15 cellular contexts compared by ENCODE assay signal in genomic region chr20:51420111-51420510, GRCh38.
DNase-seq lines count a peak whose midpoint lies in the region; ATAC-seq and TF ChIP-seq lines count a peak whose summit lies in the region.
"Had no signal": no experiment of that assay in that cellular context is flagged by ENCODE, and none has a peak within 500 bp of the region (broad histone marks: within the 10 kb centered on the region; RNA-seq: fewer than 3 reads in every experiment).

No MANE protein-coding gene starts in this region.

- peaks cover 78% of the 10 kb centered on the region for H3K4me1 Mint-ChIP-seq in stimulated activated naive CD8-positive, alpha-beta T cell treated with anti-CD3 and anti-CD28 coated beads, Interleukin-15, Interleukin-2, amounts not matched to agents 100 ng/mL and 50 ng/mL, for 24 hours (ENCODE audit: low read depth)
- H3K4me1 Mint-ChIP-seq in stimulated activated naive CD8-positive, alpha-beta T cell treated with anti-CD3 and anti-CD28 coated beads, Interleukin-15, amount 100 ng/mL, for 72 hours, result peaks cover 65% of the 10 kb centered on the region

- in situ Hi-C loops in SK-MEL-5 (cut with HindIII; ENCODE audit: low pct_unique_long_range_greater_than_20kb, low sequenced_read_pairs), result no loop called here

- H3K9me3 Mint-ChIP-seq in stimulated activated naive CD8-positive, alpha-beta T cell treated with anti-CD3 and anti-CD28 coated beads, Interleukin-15, Interleukin-2, amounts not matched to agents 100 ng/mL and 50 ng/mL, for 24 hours, result no peaks in the 10 kb centered on the region
- H3K9me3 Mint-ChIP-seq in stimulated activated naive CD8-positive, alpha-beta T cell treated with anti-CD3 and anti-CD28 coated beads, Interleukin-15, amount 100 ng/mL, for 72 hours, result no peaks in the 10 kb centered on the region
- H3K9me3 Mint-ChIP-seq: dendritic cell treated with granulocyte-macrophage colony-stimulating factor and Interleukin-4, amounts not matched to agents 40 ng/mL and 50 ng/mL, for 4 days; WTC11 had no signal

- H3K27ac Mint-ChIP-seq in stimulated activated naive CD8-positive, alpha-beta T cell treated with anti-CD3 and anti-CD28 coated beads, Interleukin-15, Interleukin-2, amounts not matched to agents 100 ng/mL and 50 ng/mL, for 24 hours, result peak overlapping the region; percentile 50
- H3K27ac Mint-ChIP-seq in stimulated activated naive CD8-positive, alpha-beta T cell treated with anti-CD3 and anti-CD28 coated beads, Interleukin-15, amount 100 ng/mL, for 72 hours, result no peak overlapping the region
- H3K27ac Mint-ChIP-seq: dendritic cell treated with granulocyte-macrophage colony-stimulating factor and Interleukin-4, amounts not matched to agents 40 ng/mL and 50 ng/mL, for 4 days; WTC11 had no signal

- no peak overlapping the region for H3K4me3 Mint-ChIP-seq in stimulated activated naive CD8-positive, alpha-beta T cell treated with anti-CD3 and anti-CD28 coated beads, Interleukin-15, Interleukin-2, amounts not matched to agents 100 ng/mL and 50 ng/mL, for 24 hours
- no peak overlapping the region for H3K4me3 Mint-ChIP-seq in stimulated activated naive CD8-positive, alpha-beta T cell treated with anti-CD3 and anti-CD28 coated beads, Interleukin-15, amount 100 ng/mL, for 72 hours
- H3K4me3 Mint-ChIP-seq: dendritic cell treated with granulocyte-macrophage colony-stimulating factor and Interleukin-4, amounts not matched to agents 40 ng/mL and 50 ng/mL, for 4 days; WTC11 had no signal

- H4K20me1 ChIP-seq in MM.1S (ENCODE audit: insufficient read depth, low read length), result no peaks in the 10 kb centered on the region

- H3K9me2 ChIP-seq in MM.1S (replicated peaks; ENCODE audit: insufficient read depth, low read length), result no peaks in the 10 kb centered on the region

- H2AFZ ChIP-seq in MM.1S (ENCODE audit: low read length), result no peak overlapping the region

- no peak overlapping the region for H3K4me3 ChIP-seq in MM.1S (ENCODE audit: low read length)
- H3K4me3 ChIP-seq: BLaER1, mucosa of descending colon, right atrium auricular region, tibial artery had no signal

- H3K27me3 ChIP-seq in foreskin keratinocyte (peaks cover 35% of the 10 kb centered on the region), MM.1S (replicated peaks; ENCODE audit: insufficient read depth, low read length) (no peaks in the 10 kb centered on the region)
- H3K27me3 ChIP-seq: BLaER1, right atrium auricular region, tibial artery had no signal

- no peaks in the 10 kb centered on the region for H3K79me2 ChIP-seq in MM.1S (ENCODE audit: low read length)

- no peak for DNase-seq in stimulated activated naive CD8-positive, alpha-beta T cell treated with anti-CD3 and anti-CD28 coated beads, Interleukin-15, amount 100 ng/mL, for 72 hours
- DNase-seq in SK-MEL-5 (ENCODE audit: low read depth, low spot score) (peak; percentile 53), foreskin keratinocyte (peak; percentile 22 to 53), erythroblast (lab: John Stamatoyannopoulos, UW) (no peak), MM.1S (no peak)
- DNase-seq: activated naive CD4-positive, alpha-beta T cell; mucosa of descending colon; tibial artery had no signal

- H3K36me3 Mint-ChIP-seq in stimulated activated naive CD8-positive, alpha-beta T cell treated with anti-CD3 and anti-CD28 coated beads, Interleukin-15, Interleukin-2, amounts not matched to agents 100 ng/mL and 50 ng/mL, for 24 hours (ENCODE audit: low read depth), result peaks cover 67% of the 10 kb centered on the region
- H3K36me3 Mint-ChIP-seq: WTC11 had no signal

- H3K9ac ChIP-seq in MM.1S (ENCODE audit: low read length), result no peak overlapping the region
- H3K9ac ChIP-seq: BLaER1 had no signal

- H3K9me3 ChIP-seq in MM.1S (replicated peaks; ENCODE audit: insufficient read depth, low read length), result no peaks in the 10 kb centered on the region; the same call in 1 of the 2 replicates
- H3K9me3 ChIP-seq: BLaER1, mucosa of descending colon, right atrium auricular region, tibial artery had no signal

- H3K27me3 Mint-ChIP-seq in stimulated activated naive CD8-positive, alpha-beta T cell treated with anti-CD3 and anti-CD28 coated beads, Interleukin-15, Interleukin-2, amounts not matched to agents 100 ng/mL and 50 ng/mL, for 24 hours, result no peaks in the 10 kb centered on the region
- no peaks in the 10 kb centered on the region for H3K27me3 Mint-ChIP-seq in stimulated activated naive CD8-positive, alpha-beta T cell treated with anti-CD3 and anti-CD28 coated beads, Interleukin-15, amount 100 ng/mL, for 72 hours

- no peak for TF ChIP-seq CTCF in foreskin keratinocyte (conservative IDR thresholded peaks at IDR 0.05)
- TF ChIP-seq CTCF in MM.1S (IDR thresholded peaks at IDR 0.05; ENCODE audit: low read length), result no peak

- H3F3A ChIP-seq in MM.1S (ENCODE audit: insufficient read depth, low read length), result peaks cover 7% of the 10 kb centered on the region

- no peaks in the 10 kb centered on the region for H3K36me3 ChIP-seq in MM.1S (replicated peaks; ENCODE audit: insufficient read depth, low read length)
- H3K36me3 ChIP-seq: right atrium auricular region, tibial artery had no signal

- H3K4me1 ChIP-seq in foreskin keratinocyte (no peaks in the 10 kb centered on the region), MM.1S (ENCODE audit: low read length) (peaks cover 11% of the 10 kb centered on the region)

- no peak overlapping the region for H3K27ac ChIP-seq in foreskin keratinocyte
- no peak overlapping the region for H3K27ac ChIP-seq in MM.1S (ENCODE audit: low read length)
- H3K27ac ChIP-seq: BLaER1, right atrium auricular region, tibial artery had no signal

- TF ChIP-seq POLR2A in erythroblast (IDR thresholded peaks at IDR 0.05; ENCODE audit: low read length), result no peak

- ATAC-seq in stimulated activated naive CD8-positive, alpha-beta T cell treated with anti-CD3 and anti-CD28 coated beads, Interleukin-15, amount 100 ng/mL, for 72 hours, result no peak
- peak; percentile 55 for ATAC-seq in foreskin keratinocyte
- ATAC-seq in GM21529 (IDR thresholded peaks at IDR 0.05; ENCODE audit: unreplicated experiment), result no peak
- ATAC-seq in GM21515 (IDR thresholded peaks at IDR 0.05; ENCODE audit: unreplicated experiment), result no peak
- ATAC-seq: mucosa of descending colon, WTC11 had no signal

- H3K4me2 ChIP-seq in MM.1S (ENCODE audit: low read depth, low read length), result no peak overlapping the region
- H3K4me2 ChIP-seq: BLaER1 had no signal

Comparison
In these comparisons a context has a peak if more than half of its experiments do, and no peak if none do; other contexts are left out.
1. DNase-seq: peak in SK-MEL-5 (single experiment) and foreskin keratinocyte (2 of 2); none in stimulated activated naive CD8-positive, alpha-beta T cell treated with anti-CD3 and anti-CD28 coated beads, Interleukin-15, amount 100 ng/mL, for 72 hours (0 of 2), erythroblast (0 of 2) and MM.1S (single experiment).